Comparison of ENCODE assay signal across 9 cellular contexts in the genomic region with DNA sequence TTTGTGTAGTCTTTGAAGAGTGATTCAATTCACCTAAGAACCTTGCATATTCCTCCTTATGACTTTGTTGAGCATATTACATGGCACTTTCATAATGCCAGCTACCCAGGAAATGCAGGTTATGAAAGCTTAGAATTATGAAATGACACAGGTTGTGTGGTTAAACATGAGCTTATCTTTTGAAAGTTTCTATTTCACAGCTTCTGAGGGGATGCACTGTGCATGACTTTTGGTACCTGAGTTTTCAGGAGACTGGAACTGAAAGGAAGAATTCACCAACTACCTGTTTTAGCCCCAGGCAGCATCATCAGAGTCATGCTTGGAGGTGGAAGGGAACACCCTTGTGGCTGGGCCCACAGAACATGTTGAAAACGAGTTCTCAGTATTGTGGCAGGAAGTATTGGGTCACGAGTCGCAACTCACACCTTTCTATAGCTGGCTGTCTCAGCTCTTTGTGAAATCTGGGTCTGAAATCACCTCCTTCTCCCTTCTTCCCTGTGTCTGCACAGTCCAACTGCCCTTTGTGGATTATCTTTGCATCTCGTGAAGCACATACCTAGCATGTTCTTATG.
DNase-seq lines count a peak whose midpoint lies in the region; ATAC-seq, FAIRE-seq and TF ChIP-seq lines count a peak whose summit lies in the region.
"Had no signal": no experiment of that assay in that cellular context is flagged by ENCODE, and none has a peak within 500 bp of the region (broad histone marks: within the 10 kb centered on the region; RNA-seq: fewer than 3 reads in every experiment).

No MANE protein-coding gene starts in this region.

- peak overlapping the region; percentile 30 for H3K4me3 Mint-ChIP-seq in central memory CD8-positive, alpha-beta T cell

- peaks cover 10% of the 10 kb centered on the region for H3K9me3 Mint-ChIP-seq in central memory CD8-positive, alpha-beta T cell

- H3K36me3 Mint-ChIP-seq in central memory CD8-positive, alpha-beta T cell (ENCODE audit: insufficient read depth), result peaks cover 2% of the 10 kb centered on the region

- peaks cover 48% of the 10 kb centered on the region for H3K4me1 Mint-ChIP-seq in central memory CD8-positive, alpha-beta T cell

- peak overlapping the region; percentile 92 for H3K27ac Mint-ChIP-seq in central memory CD8-positive, alpha-beta T cell (ENCODE audit: low read depth)

- no peaks in the 10 kb centered on the region for H3K27me3 Mint-ChIP-seq in central memory CD8-positive, alpha-beta T cell

- DNase-seq in T-helper 9 cell, result peak; percentile 37
- DNase-seq in central memory CD8-positive, alpha-beta T cell (ENCODE audit: low spot score in 2 of 2), result peak; percentile 47 to 68
- DNase-seq in stimulated activated CD8-positive, alpha-beta memory T cell treated with anti-CD3 and anti-CD28 coated beads, Interleukin-7, amount 100 ng/mL, for 4 hours (ENCODE audit: low read depth in 2 of 2), result peak; percentile 62 to 66
- DNase-seq in RCC 7860 (ENCODE audit: low spot score), result no peak
- DNase-seq in globus pallidus (ENCODE audit: low spot score), result no peak
- no peak for DNase-seq in D721Med (ENCODE audit: insufficient read length, low spot score)

- peak; percentile 85 for ATAC-seq in GM19035 (IDR thresholded peaks at IDR 0.05; ENCODE audit: unreplicated experiment)
- peak; percentile 85 for ATAC-seq in HG03108 (IDR thresholded peaks at IDR 0.05; ENCODE audit: unreplicated experiment)
- ATAC-seq in central memory CD8-positive, alpha-beta T cell (replicated peaks; ENCODE audit: extremely low read depth, poor library complexity, severe bottlenecking), result peak; percentile 98

- TF ChIP-seq CTCF in D721Med (IDR thresholded peaks at IDR 0.05; ENCODE audit: insufficient read depth, missing control alignments), result no peak

- no peak for FAIRE-seq in RCC 7860 (lab: Jason Lieb, UNC)
- FAIRE-seq in D721Med (lab: Jason Lieb, UNC), result no peak
- FAIRE-seq: islet of Langerhans had no signal

Comparison
In these comparisons a context has a peak if more than half of its experiments do, and no peak if none do; other contexts are left out.
1. DNase-seq: peak in T-helper 9 cell (single experiment), central memory CD8-positive, alpha-beta T cell (2 of 2) and stimulated activated CD8-positive, alpha-beta memory T cell treated with anti-CD3 and anti-CD28 coated beads, Interleukin-7, amount 100 ng/mL, for 4 hours (2 of 2); none in RCC 7860 (single experiment), globus pallidus (single experiment) and D721Med (single experiment).
2. Peak in every context shown above with its lines, with median percentiles within 50 percentile points of each other: ATAC-seq.